ENCODE assay signal across 14 cellular contexts in genomic region chr11:35147273-35147672, GRCh38. TPM values are rescaled to one million over a fixed set of nuclear protein-coding genes. Genes with fewer than 3 reads are reported as not detected.
A peak's percentile ranks its signal among the peaks of the same experiment; 100 is the strongest.
DNase-seq lines count a peak whose midpoint lies in the region; ATAC-seq, FAIRE-seq and TF ChIP-seq lines count a peak whose summit lies in the region.
"Had no signal": no experiment of that assay in that cellular context is flagged by ENCODE, and none has a peak within 500 bp of the region (broad histone marks: within the 10 kb centered on the region; RNA-seq: fewer than 3 reads in every experiment).

No MANE protein-coding gene starts in this region.

- no peak overlapping the region for H3K4me3 ChIP-seq in left lung
- H3K4me3 ChIP-seq: K562, ovary had no signal

- no peak for FAIRE-seq in RCC 7860 (lab: Jason Lieb, UNC)
- FAIRE-seq: K562 had no signal

- peaks cover 73% of the 10 kb centered on the region for H3K36me3 Mint-ChIP-seq in stimulated activated naive CD8-positive, alpha-beta T cell treated with anti-CD3 and anti-CD28 coated beads, Interleukin-15, Interleukin-2, amounts not matched to agents 100 ng/mL and 50 ng/mL, for 24 hours (ENCODE audit: low read depth)
- peaks cover 75% of the 10 kb centered on the region for H3K36me3 Mint-ChIP-seq in activated CD4-positive, alpha-beta memory T cell treated with anti-CD3 and anti-CD28 coated beads for 36 hours

- no peaks in the 10 kb centered on the region for H3K27me3 ChIP-seq in left lung
- H3K27me3 ChIP-seq: ovary had no signal

- intact Hi-C loops in activated CD4-positive, alpha-beta memory T cell treated with anti-CD3 and anti-CD28 coated beads for 36 hours (cut with micrococcal nuclease), result loop anchor here (2.0 to 10.0 kb wide), 2 partner anchors 230 to 518 kb away; partner anchors contain the start of genes APIP, PDHX and TRIM44
- intact Hi-C loops in left lung (cut with DNase I), result no loop called here

- ATAC-seq in stimulated activated naive CD8-positive, alpha-beta T cell treated with anti-CD3 and anti-CD28 coated beads, Interleukin-15, Interleukin-2, amounts not matched to agents 100 U/mL and 50 U/mL, for 24 hours, result no peak
- ATAC-seq in left lung, result no peak
- no peak for ATAC-seq in HG02610 (IDR thresholded peaks at IDR 0.05; ENCODE audit: unreplicated experiment)
- ATAC-seq: K562 had no signal

- peaks cover 0 to 31% of the 10 kb centered on the region in 2 donors for H3K36me3 ChIP-seq in left lung
- H3K36me3 ChIP-seq: ovary had no signal

- no peaks in the 10 kb centered on the region for H3K9me3 ChIP-seq in left lung
- H3K9me3 ChIP-seq: ovary had no signal

- H3K4me1 Mint-ChIP-seq in stimulated activated naive CD8-positive, alpha-beta T cell treated with anti-CD3 and anti-CD28 coated beads, Interleukin-15, Interleukin-2, amounts not matched to agents 100 ng/mL and 50 ng/mL, for 24 hours (ENCODE audit: low read depth), result peaks cover 100% of the 10 kb centered on the region
- peaks cover 92% of the 10 kb centered on the region for H3K4me1 Mint-ChIP-seq in activated CD4-positive, alpha-beta memory T cell treated with anti-CD3 and anti-CD28 coated beads for 36 hours (ENCODE audit: low read depth)

- no peak for DNase-seq in stimulated activated naive CD8-positive, alpha-beta T cell treated with anti-CD3 and anti-CD28 coated beads, Interleukin-15, Interleukin-2, amounts not matched to agents 100 U/mL and 50 U/mL, for 24 hours
- DNase-seq in activated CD4-positive, alpha-beta memory T cell treated with anti-CD3 and anti-CD28 coated beads for 36 hours, result no peak
- no peak for DNase-seq in left lung
- no peak for DNase-seq in NCI-H345 (lab: John Stamatoyannopoulos, UW)
- DNase-seq in RCC 7860 (ENCODE audit: low spot score), result no peak
- no peak for DNase-seq in putamen (ENCODE audit: low spot score)
- DNase-seq: NCI-H1436 treated with DMSO at 0.1 percent for 48 hours, NCI-H510A, ovary, RPMI8226, trophoblast cell had no signal

- peak overlapping the region; percentile 72 for H3K4me3 Mint-ChIP-seq in stimulated activated naive CD8-positive, alpha-beta T cell treated with anti-CD3 and anti-CD28 coated beads, Interleukin-15, Interleukin-2, amounts not matched to agents 100 ng/mL and 50 ng/mL, for 24 hours
- H3K4me3 Mint-ChIP-seq in activated CD4-positive, alpha-beta memory T cell treated with anti-CD3 and anti-CD28 coated beads for 36 hours, result peak overlapping the region; percentile 66

- H3K4me1 ChIP-seq in left lung, result peaks cover 38 to 99% of the 10 kb centered on the region in 2 donors

- no peak for TF ChIP-seq CTCF in left lung (IDR thresholded peaks at IDR 0.05)

- H3K27me3 Mint-ChIP-seq in stimulated activated naive CD8-positive, alpha-beta T cell treated with anti-CD3 and anti-CD28 coated beads, Interleukin-15, Interleukin-2, amounts not matched to agents 100 ng/mL and 50 ng/mL, for 24 hours, result no peaks in the 10 kb centered on the region
- H3K27me3 Mint-ChIP-seq in activated CD4-positive, alpha-beta memory T cell treated with anti-CD3 and anti-CD28 coated beads for 36 hours, result no peaks in the 10 kb centered on the region

- no peaks in the 10 kb centered on the region for H3K9me3 Mint-ChIP-seq in stimulated activated naive CD8-positive, alpha-beta T cell treated with anti-CD3 and anti-CD28 coated beads, Interleukin-15, Interleukin-2, amounts not matched to agents 100 ng/mL and 50 ng/mL, for 24 hours
- no peaks in the 10 kb centered on the region for H3K9me3 Mint-ChIP-seq in activated CD4-positive, alpha-beta memory T cell treated with anti-CD3 and anti-CD28 coated beads for 36 hours

- POLR2A ChIA-PET in activated CD4-positive, alpha-beta memory T cell treated with anti-CD3 and anti-CD28 coated beads for 36 hours (lab: Charles Lee), result interaction anchor here (1.4 to 3.2 kb wide), 10 partner anchors 12 to 125 kb away, joined by 3 to 65 read pairs (median 10); no protein-coding TSS in a partner anchor

- H3K27ac Mint-ChIP-seq in stimulated activated naive CD8-positive, alpha-beta T cell treated with anti-CD3 and anti-CD28 coated beads, Interleukin-15, Interleukin-2, amounts not matched to agents 100 ng/mL and 50 ng/mL, for 24 hours, result peak overlapping the region; percentile 100
- peak overlapping the region; percentile 99 for H3K27ac Mint-ChIP-seq in activated CD4-positive, alpha-beta memory T cell treated with anti-CD3 and anti-CD28 coated beads for 36 hours

- CTCF ChIA-PET in activated CD4-positive, alpha-beta memory T cell treated with anti-CD3 and anti-CD28 coated beads for 36 hours (lab: Charles Lee), result interaction anchor here (1.5 to 7.9 kb wide), 5 partner anchors 8 to 34 kb away, joined by 3 to 113 read pairs (median 12); no protein-coding TSS in a partner anchor

- H3K27ac ChIP-seq in left lung, result peak overlapping the region; percentile 62 to 96
- H3K27ac ChIP-seq: ovary had no signal

RNA-seq across cellular contexts. Expression of gene CD44, which starts 8.3 kb away (rescaled TPM):
- 100 to 1,000 TPM; 440 to 442 TPM for total RNA-seq in activated CD4-positive, alpha-beta memory T cell treated with anti-CD3 and anti-CD28 coated beads for 36 hours
- total RNA-seq in left lung, result 100 to 1,000 TPM; 479 to 693 TPM
